8 cellular contexts compared by ENCODE assay signal in the genomic region with DNA sequence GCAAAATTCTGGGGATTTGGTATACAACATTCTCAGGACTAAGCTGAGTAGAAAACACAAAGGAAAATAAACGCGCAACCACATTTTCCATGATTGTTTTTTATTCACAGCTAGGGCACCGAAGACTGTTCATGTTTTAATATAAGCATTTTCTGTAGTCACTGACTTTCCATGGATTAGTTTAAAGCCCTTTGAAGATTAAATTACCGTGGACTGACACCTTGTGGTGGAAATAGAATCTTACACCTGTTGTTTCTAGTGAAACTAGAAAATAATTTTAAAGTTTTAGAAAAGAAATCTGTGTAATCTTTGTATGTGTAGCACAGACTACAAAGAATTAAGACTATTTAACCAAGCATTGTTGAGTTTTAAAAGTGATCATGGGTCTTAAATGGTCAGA. TPM values are rescaled to one million over a fixed set of nuclear protein-coding genes. Genes with fewer than 3 reads are reported as not detected.
A peak's percentile ranks its signal among the peaks of the same experiment; 100 is the strongest.
DNase-seq lines count a peak whose midpoint lies in the region; ATAC-seq and TF ChIP-seq lines count a peak whose summit lies in the region.
"Not testable (repeated sequence)": the region's sequence is repeated elsewhere in the genome, so short reads cannot be mapped to it uniquely, and the experiment has no call there.

No MANE protein-coding gene starts in this region.

- not testable (repeated sequence) for H3K9me3 Mint-ChIP-seq in H9; activated naive CD4-positive, alpha-beta T cell treated with anti-CD3 and anti-CD28 coated beads, Interleukin-2, amount 50 U/mL, for 24 hours

- H3K27ac ChIP-seq in H9 (ENCODE audit: insufficient read length, low read depth, low read length); esophagus muscularis mucosa (replicated peaks in 1 of 4); right lobe of liver; spleen: not testable (repeated sequence)

- not testable (repeated sequence) for H2BK120ac ChIP-seq in H9 (ENCODE audit: low read depth, low read length, poor library complexity, severe bottlenecking)

- not testable (repeated sequence) for TF ChIP-seq EP300 in esophagus muscularis mucosa (IDR thresholded peaks at IDR 0.05)

- not testable (repeated sequence) for H3K23ac ChIP-seq in H9 (ENCODE audit: insufficient read length, low read depth, low read length)

- H3K18ac ChIP-seq in H9 (ENCODE audit: insufficient read length, low read depth, low read length) = not testable (repeated sequence)

- H3K36me3 ChIP-seq in esophagus muscularis mucosa, right lobe of liver, spleen: not testable (repeated sequence)

- H4K5ac ChIP-seq in H9 (ENCODE audit: insufficient read length, low read depth, low read length) = not testable (repeated sequence)

- H2BK5ac ChIP-seq in H9 (ENCODE audit: insufficient read length, low read length) = not testable (repeated sequence)

- H3K4me3 Mint-ChIP-seq in H9; activated naive CD4-positive, alpha-beta T cell treated with anti-CD3 and anti-CD28 coated beads, Interleukin-2, amount 50 U/mL, for 24 hours: not testable (repeated sequence)

- H3K4me3 ChIP-seq in esophagus muscularis mucosa, right lobe of liver, spleen: not testable (repeated sequence)

- not testable (repeated sequence) for H2AFZ ChIP-seq in H9 (ENCODE audit: low read length)

- H2AK5ac ChIP-seq in H9 (ENCODE audit: insufficient read length, low read length) = not testable (repeated sequence)

- not testable (repeated sequence) for H3T11ph ChIP-seq in H9 (ENCODE audit: low read length)

- H3K4me1 Mint-ChIP-seq in H9 = peaks cover 18 to 30% of the 10 kb centered on the region in 2 experiments
- H3K4me1 Mint-ChIP-seq in activated naive CD4-positive, alpha-beta T cell treated with anti-CD3 and anti-CD28 coated beads, Interleukin-2, amount 50 U/mL, for 24 hours = not testable (repeated sequence)

- H3K36me3 Mint-ChIP-seq in H9 (ENCODE audit: insufficient read depth in 1 of 3, low read depth in 3 of 3); activated naive CD4-positive, alpha-beta T cell treated with anti-CD3 and anti-CD28 coated beads, Interleukin-2, amount 50 U/mL, for 24 hours: not testable (repeated sequence)

- not testable (repeated sequence) for H3K79me1 ChIP-seq in H9 (ENCODE audit: insufficient read depth, low read depth, low read length, poor library complexity, severe bottlenecking)

- H2BK20ac ChIP-seq in H9 (ENCODE audit: low read depth, low read length, poor library complexity, severe bottlenecking) = not testable (repeated sequence)

- intact Hi-C loops in esophagus muscularis mucosa (cut with DNase I); right lobe of liver (cut with DNase I); spleen (cut with DNase I; ENCODE audit: low total_unique reads): not testable (repeated sequence)

- not testable (repeated sequence) for H3K4ac ChIP-seq in H9 (ENCODE audit: low read depth, low read length)

- not testable (repeated sequence) for H3K9ac ChIP-seq in H9 (ENCODE audit: extremely low read depth, insufficient read length, low read length)

- not testable (repeated sequence) for H3K56ac ChIP-seq in H9 (ENCODE audit: insufficient read length, low read depth, low read length)

- not testable (repeated sequence) for H3K23me2 ChIP-seq in H9 (ENCODE audit: insufficient read length, low read depth, low read length, poor library complexity, severe bottlenecking)

- H4K91ac ChIP-seq in H9 (ENCODE audit: insufficient read length, low read depth, low read length) = not testable (repeated sequence)

- H3K27me3 Mint-ChIP-seq in H9 (ENCODE audit: low read depth) = peaks cover 19% of the 10 kb centered on the region
- H3K27me3 Mint-ChIP-seq in activated naive CD4-positive, alpha-beta T cell treated with anti-CD3 and anti-CD28 coated beads, Interleukin-2, amount 50 U/mL, for 24 hours = peaks cover 20% of the 10 kb centered on the region

- TF ChIP-seq CTCF in H9 (conservative IDR thresholded peaks at IDR 0.05) (peak; percentile 65), esophagus muscularis mucosa (IDR thresholded peaks at IDR 0.05) (peak in 2 of 3 experiments; percentile 32 to 37), right lobe of liver (IDR thresholded peaks at IDR 0.05) (peak; percentile 30 to 49 (median 42)), spleen (IDR thresholded peaks at IDR 0.05 in 8 of 11, conservative IDR thresholded peaks at IDR 0.05 in 3 of 11) (peak in 7 of 11 experiments; percentile 10 to 38 (median 32))

- not testable (repeated sequence) for H3K4me1 ChIP-seq in H9 (ENCODE audit: insufficient read depth, low read length); esophagus muscularis mucosa; right lobe of liver
- H3K4me1 ChIP-seq in spleen = peaks cover 0 to 10% (median 1%) of the 10 kb centered on the region in 6 donors

- ATAC-seq in right lobe of liver = peak in 3 of 4 donors; percentile 27 to 55 (median 41)

- not testable (repeated sequence) for H3K27ac Mint-ChIP-seq in H9
- peak overlapping the region; percentile 12 for H3K27ac Mint-ChIP-seq in activated naive CD4-positive, alpha-beta T cell treated with anti-CD3 and anti-CD28 coated beads, Interleukin-2, amount 50 U/mL, for 24 hours

- no CpG with 5 or more reads among the region's 4 CpGs for WGBS in H9 (ENCODE audit: extremely low coverage, insufficient read length, low lambda C conversion rate)
- WGBS in esophagus muscularis mucosa = 27% methylated on average over 4 of the region's 4 CpGs
- 9% methylated on average over 4 of the region's 4 CpGs for WGBS in right lobe of liver (ENCODE audit: insufficient coverage, low coverage, low lambda C conversion rate, missing lambda C conversion rate)
- WGBS in spleen, 5 donors = 21 to 36% (median 23%) methylated on average over 4 of the region's 4 CpGs

- H3K79me2 ChIP-seq in H9 (ENCODE audit: insufficient read depth, low read length) = not testable (repeated sequence)

- H4K8ac ChIP-seq in H9 (replicated peaks; ENCODE audit: insufficient read length, low read depth, low read length) = not testable (repeated sequence)

- not testable (repeated sequence) for H4K20me1 ChIP-seq in H9 (ENCODE audit: control insufficient read depth, insufficient read depth, insufficient read length)

- not testable (repeated sequence) for TF ChIP-seq POLR2A in esophagus muscularis mucosa (IDR thresholded peaks at IDR 0.05; ENCODE audit: low read depth); right lobe of liver (IDR thresholded peaks at IDR 0.05); spleen (IDR thresholded peaks at IDR 0.05)

- not testable (repeated sequence) for H3K9me3 ChIP-seq in H9 (ENCODE audit: control insufficient read depth, low read depth, low read length); esophagus muscularis mucosa; right lobe of liver; spleen

- peak; percentile 65 for DNase-seq in COLO829 (ENCODE audit: low spot score)
- DNase-seq in H9; esophagus muscularis mucosa (ENCODE audit: extremely low spot score); right lobe of liver; spleen: not testable (repeated sequence)
- peak; percentile 36 for DNase-seq in NCI-H146 (lab: John Stamatoyannopoulos, UW)
- DNase-seq in NOMO-1 treated with DMSO at 0.1 percent for 48 hours (lab: John Stamatoyannopoulos, UW; ENCODE audit: unreplicated experiment) = peak; percentile 40

- not testable (repeated sequence) for H3K14ac ChIP-seq in H9 (ENCODE audit: insufficient read depth, low read length)

- H2BK12ac ChIP-seq in H9 (ENCODE audit: insufficient read length, low read depth, low read length) = not testable (repeated sequence)

- H2BK15ac ChIP-seq in H9 (ENCODE audit: low read depth, low read length) = not testable (repeated sequence)

- not testable (repeated sequence) for H3K27me3 ChIP-seq in H9 (ENCODE audit: insufficient read depth, low read length); right lobe of liver; spleen (replicated peaks in 1 of 7)
- H3K27me3 ChIP-seq in esophagus muscularis mucosa = peaks cover 0 to 13% (median 0%) of the 10 kb centered on the region in 4 donors

- H3K4me2 ChIP-seq in H9 (ENCODE audit: insufficient read depth, insufficient read length, low read length) = not testable (repeated sequence)

RNA-seq across cellular contexts. Expression of a gene that starts 1.3 kb away (rescaled TPM):
- 3.2 and 4.0 TPM in 2 replicates for total RNA-seq in H9 (2021)
- 1 to 10 TPM; 1.6 to 2.2 (median 1.6) TPM for total RNA-seq in esophagus muscularis mucosa
- under 1 TPM in 2 of 6 experiments, not detected in 4; 0.25 to 0.60 TPM for total RNA-seq in right lobe of liver
- total RNA-seq in spleen = 10 to 100 TPM; 12.5 to 20.3 (median 13.1) TPM
- 10 to 100 TPM in 1 of 3 donors, 1 to 10 TPM in 2; 5.9 to 22.5 (median 7.4) TPM for polyA plus RNA-seq in spleen
